Comparison of ENCODE assay signal across 22 cellular contexts in the genomic region with DNA sequence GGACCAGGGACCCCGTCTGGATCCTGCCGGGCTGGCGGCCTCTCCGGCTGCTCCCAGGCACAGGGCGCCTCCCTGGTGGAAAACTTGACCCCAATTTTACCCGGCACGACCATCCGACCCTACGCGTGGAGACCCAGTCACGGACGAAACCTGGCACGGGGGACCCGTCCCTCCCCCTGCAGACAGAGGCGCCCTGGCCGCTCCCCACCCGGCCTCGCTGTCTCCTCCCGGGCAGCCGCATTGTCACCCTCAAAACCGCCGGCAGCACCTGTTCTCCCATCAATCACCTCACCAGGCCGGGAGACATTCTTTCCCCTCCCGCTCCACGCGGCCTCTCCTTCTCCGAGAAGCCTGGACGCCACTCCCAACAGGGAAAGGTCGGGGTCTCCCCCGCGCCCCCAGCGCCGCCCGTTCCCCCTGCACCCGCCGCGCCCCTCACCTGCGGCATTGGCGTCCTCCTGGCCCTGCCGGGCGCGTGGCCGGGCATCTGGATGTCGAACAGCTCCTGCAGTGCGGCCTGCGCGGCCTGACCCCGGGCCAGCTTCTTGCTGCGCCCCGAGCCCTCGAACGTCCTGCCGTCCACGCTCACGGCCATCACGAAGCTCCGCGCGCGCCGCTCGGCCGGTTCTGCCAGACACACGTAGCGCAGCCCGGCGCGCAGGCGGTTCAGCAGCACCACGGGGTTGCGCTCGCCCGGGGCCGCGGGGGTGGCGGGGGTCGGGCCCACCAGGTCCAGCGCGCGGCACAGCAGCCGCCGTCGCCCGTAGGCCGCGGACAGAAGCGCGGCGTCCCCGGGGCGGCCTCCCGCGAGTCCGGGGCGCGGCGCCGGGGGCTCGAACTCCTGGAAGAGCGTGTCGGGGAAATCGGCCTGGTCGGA.
DNase-seq lines count a peak whose midpoint lies in the region; FAIRE-seq and TF ChIP-seq lines count a peak whose summit lies in the region.
"Had no signal": no experiment of that assay in that cellular context is flagged by ENCODE, and none has a peak within 500 bp of the region (broad histone marks: within the 10 kb centered on the region; RNA-seq: fewer than 3 reads in every experiment).

No MANE protein-coding gene starts in this region.

- H2AFZ ChIP-seq in H1 (ENCODE audit: low read length) (no peak overlapping the region), neuronal stem cell (ENCODE audit: low read length) (no peak overlapping the region)
- H2AFZ ChIP-seq: GM23248 had no signal

- H3K4ac ChIP-seq in H1 (replicated peaks; ENCODE audit: insufficient read length, low read depth, low read length), result no peak overlapping the region
- no peak overlapping the region for H3K4ac ChIP-seq in neuronal stem cell (ENCODE audit: low read length)

- FAIRE-seq in H1 (lab: Jason Lieb, UNC), result no peak
- FAIRE-seq: G401.6, GM12892, HTR-8/SVneo had no signal

- no peaks in the 10 kb centered on the region for H4K20me1 ChIP-seq in H1 (replicated peaks in 1 of 2; ENCODE audit: control insufficient read depth in 1 of 2, insufficient read depth in 2 of 2, low read length in 2 of 2)

- H3K14ac ChIP-seq in H1 (ENCODE audit: insufficient read length) (no peak overlapping the region), neuronal stem cell (ENCODE audit: low read length) (peak overlapping the region; percentile 63)

- no peak overlapping the region for H3K27ac ChIP-seq in H1 (ENCODE audit: low read depth, low read length)
- no peak overlapping the region for H3K27ac ChIP-seq in neuronal stem cell (replicated peaks; ENCODE audit: low read length)
- H3K27ac ChIP-seq in esophagus squamous epithelium, result no peak overlapping the region
- H3K27ac ChIP-seq: C4-2B, GM23248, Peyer's patch had no signal

- H2BK20ac ChIP-seq in H1 (ENCODE audit: low read length), result no peak overlapping the region

- no peaks in the 10 kb centered on the region for H3K36me3 Mint-ChIP-seq in activated T-cell treated with anti-CD3 and anti-CD28 coated beads, Interleukin-2, amount 50 U/mL, for 24 hours (ENCODE audit: low read depth)
- H3K36me3 Mint-ChIP-seq: CD8-positive, alpha-beta memory T cell had no signal

- peak; percentile 16 for DNase-seq in activated T-cell treated with anti-CD3 and anti-CD28 coated beads, Interleukin-2, amount 50 U/mL, for 24 hours
- no peak for DNase-seq in activated T-cell treated with anti-CD3 and anti-CD28 coated beads, Interleukin-2, amount 50 U/mL, for 48 hours
- DNase-seq in H1 (ENCODE audit: low read depth in 1 of 2, low spot score in 2 of 2), result no peak
- DNase-seq in neuronal stem cell (ENCODE audit: low spot score), result no peak
- peak; percentile 40 for DNase-seq in ureter (ENCODE audit: low spot score)
- no peak for DNase-seq in esophagus squamous epithelium (lab: John Stamatoyannopoulos, UW)
- DNase-seq in activated CD4-positive, alpha-beta T cell treated with anti-CD3 and anti-CD28 coated beads for 48 hours, result no peak
- no peak for DNase-seq in activated CD4-positive, alpha-beta T cell treated with anti-CD3 and anti-CD28 coated beads for 4 hours
- DNase-seq: AML-193; Calu3; CD8-positive, alpha-beta memory T cell; GM23248; KG1; NCI-H1092; NCI-H1436 treated with DMSO at 0.1 percent for 48 hours; NCI-H1930; NCI-H774; Peyer's patch had no signal

- H3K27me3 ChIP-seq in H1 (replicated peaks in 1 of 4; ENCODE audit: control insufficient read depth in 3 of 4, extremely low read depth in 1 of 4, insufficient read depth in 3 of 4, low read length in 3 of 4), result no peaks in the 10 kb centered on the region
- H3K27me3 ChIP-seq in neuronal stem cell (ENCODE audit: control insufficient read depth in 3 of 3, insufficient read depth in 3 of 3, low read depth in 1 of 3, low read length in 3 of 3), result peaks cover 0 to 6% (median 0%) of the 10 kb centered on the region in 3 experiments
- H3K27me3 ChIP-seq in esophagus squamous epithelium, result no peaks in the 10 kb centered on the region
- H3K27me3 ChIP-seq: Peyer's patch had no signal

- no peak overlapping the region for H4K91ac ChIP-seq in H1 (replicated peaks; ENCODE audit: insufficient read length, low read length)
- H4K91ac ChIP-seq in neuronal stem cell (ENCODE audit: low read depth, low read length, poor library complexity), result no peak overlapping the region

- H3K4me3 Mint-ChIP-seq in activated T-cell treated with anti-CD3 and anti-CD28 coated beads, Interleukin-2, amount 50 U/mL, for 24 hours, result no peak overlapping the region
- H3K4me3 Mint-ChIP-seq: CD8-positive, alpha-beta memory T cell had no signal

- intact Hi-C loops in esophagus squamous epithelium (cut with DNase I), result no loop called here

- POLR2A ChIA-PET in H1 (lab: Charles Lee; ENCODE audit: partially characterized antibody), result no interaction called here

- no peaks in the 10 kb centered on the region for H3K36me3 ChIP-seq in H1 (ENCODE audit: control insufficient read depth in 2 of 4, insufficient read depth in 4 of 4, low read length in 3 of 4)
- H3K36me3 ChIP-seq in neuronal stem cell (replicated peaks in 1 of 2; ENCODE audit: control insufficient read depth in 2 of 2, insufficient read depth in 2 of 2, low read length in 2 of 2), result no peaks in the 10 kb centered on the region
- no peaks in the 10 kb centered on the region for H3K36me3 ChIP-seq in esophagus squamous epithelium
- H3K36me3 ChIP-seq: Peyer's patch had no signal

- H3K4me1 Mint-ChIP-seq in activated T-cell treated with anti-CD3 and anti-CD28 coated beads, Interleukin-2, amount 50 U/mL, for 24 hours (ENCODE audit: low read depth), result peaks cover 14% of the 10 kb centered on the region

- H3K27ac Mint-ChIP-seq in activated T-cell treated with anti-CD3 and anti-CD28 coated beads, Interleukin-2, amount 50 U/mL, for 24 hours, result no peak overlapping the region
- H3K27ac Mint-ChIP-seq: CD8-positive, alpha-beta memory T cell had no signal

- H4K5ac ChIP-seq in H1 (ENCODE audit: insufficient read length, low read depth, low read length), result no peak overlapping the region

- CTCF ChIA-PET in H1 (lab: Charles Lee; ENCODE audit: partially characterized antibody), result interaction anchor here (1.8 kb wide), 1 partner anchor 58 kb away, joined by 5 read pairs; no protein-coding TSS in a partner anchor

- H3K4me3 ChIP-seq in H1 (ENCODE audit: extremely low read depth in 1 of 4, insufficient read depth in 2 of 4, low read depth in 3 of 4, low read length in 4 of 4), result no peak overlapping the region
- peak overlapping the region in 1 of 2 donors; percentile 23 for H3K4me3 ChIP-seq in neuronal stem cell (ENCODE audit: low read length in 2 of 2)
- no peak overlapping the region for H3K4me3 ChIP-seq in esophagus squamous epithelium
- H3K4me3 ChIP-seq: GM23248, Peyer's patch had no signal

- H3K4me2 ChIP-seq in H1 (ENCODE audit: insufficient read depth in 1 of 2, low read depth in 2 of 2, low read length in 2 of 2), result no peak overlapping the region
- H3K4me2 ChIP-seq in neuronal stem cell (ENCODE audit: insufficient read depth, low read length, poor library complexity, severe bottlenecking), result no peak overlapping the region

- H3K18ac ChIP-seq in H1 (ENCODE audit: extremely low read depth, low read length), result no peak overlapping the region
- peak overlapping the region; percentile 59 for H3K18ac ChIP-seq in neuronal stem cell (ENCODE audit: low read length)

- H3K9me3 ChIP-seq in H1 (ENCODE audit: insufficient read depth in 2 of 2, low read depth in 1 of 2, low read length in 1 of 2), result no peaks in the 10 kb centered on the region
- peaks cover 0 to 2% of the 10 kb centered on the region in 2 donors for H3K9me3 ChIP-seq in neuronal stem cell (replicated peaks in 1 of 2; ENCODE audit: control insufficient read depth in 2 of 2, insufficient read depth in 1 of 2, low read depth in 1 of 2, low read length in 2 of 2)
- H3K9me3 ChIP-seq in esophagus squamous epithelium, result no peaks in the 10 kb centered on the region
- H3K9me3 ChIP-seq: Peyer's patch had no signal

- H3K79me1 ChIP-seq in H1 (ENCODE audit: low read depth, low read length) (no peaks in the 10 kb centered on the region), neuronal stem cell (ENCODE audit: low read depth, low read length) (no peaks in the 10 kb centered on the region)

- TF ChIP-seq POLR2A in H1 (IDR thresholded peaks at IDR 0.05; ENCODE audit: control extremely low read depth in 1 of 2, low read depth in 2 of 2, low read length in 2 of 2) (no peak), esophagus squamous epithelium (IDR thresholded peaks at IDR 0.05) (no peak)

- no peaks in the 10 kb centered on the region for H3K9me3 Mint-ChIP-seq in activated T-cell treated with anti-CD3 and anti-CD28 coated beads, Interleukin-2, amount 50 U/mL, for 24 hours
- H3K9me3 Mint-ChIP-seq: CD8-positive, alpha-beta memory T cell had no signal

- TF ChIP-seq RAD21 in H1 (IDR thresholded peaks at IDR 0.05 in 1 of 2, conservative IDR thresholded peaks at IDR 0.05 in 1 of 2; ENCODE audit: low read depth in 2 of 2, low read length in 2 of 2), result no peak

- WGBS in H1 (ENCODE audit: extremely low coverage in 1 of 2, insufficient coverage in 1 of 2, insufficient read length in 1 of 2, insufficient replicate concordance in 2 of 2, low coverage in 1 of 2, low lambda C conversion rate in 2 of 2, missing lambda C conversion rate in 1 of 2), 2 experiments, result 90% methylated on average over 48 of the region's 103 CpGs; no CpG with 5 or more reads in 1 of the 2 experiments
- no CpG with 5 or more reads among the region's 103 CpGs for WGBS in neuronal stem cell (ENCODE audit: extremely low coverage in 2 of 2, insufficient read length in 2 of 2, insufficient replicate concordance in 1 of 2), 2 donors
- WGBS in esophagus squamous epithelium, 2 donors, result 87 to 95% methylated on average over 41 of the region's 103 CpGs

- H2BK120ac ChIP-seq in H1 (replicated peaks; ENCODE audit: low read depth, low read length) (no peak overlapping the region), neuronal stem cell (ENCODE audit: low read depth, low read length) (peak overlapping the region; percentile 54)

- H3K23ac ChIP-seq in H1 (ENCODE audit: insufficient read length) (no peak overlapping the region), neuronal stem cell (ENCODE audit: low read depth, low read length, poor library complexity) (no peak overlapping the region)

- TF ChIP-seq CTCF in H1 (IDR thresholded peaks at IDR 0.05; ENCODE audit: control extremely low read depth in 1 of 3, insufficient read depth in 1 of 3, low read depth in 1 of 3, low read length in 3 of 3), result no peak
- TF ChIP-seq CTCF in esophagus squamous epithelium (IDR thresholded peaks at IDR 0.05), result no peak

- H3K27me3 Mint-ChIP-seq in activated T-cell treated with anti-CD3 and anti-CD28 coated beads, Interleukin-2, amount 50 U/mL, for 24 hours, result peaks cover 76% of the 10 kb centered on the region

- H2BK15ac ChIP-seq in H1 (ENCODE audit: low read length) (no peak overlapping the region), neuronal stem cell (ENCODE audit: low read length) (peak overlapping the region; percentile 42)

- H2AK5ac ChIP-seq in H1 (ENCODE audit: low read depth, low read length) (no peak overlapping the region), neuronal stem cell (ENCODE audit: low read depth, low read length) (peak overlapping the region; percentile 92)

- no peak overlapping the region for H2BK5ac ChIP-seq in H1 (ENCODE audit: low read depth, low read length)
- no peak overlapping the region for H2BK5ac ChIP-seq in neuronal stem cell (ENCODE audit: low read length)

- H3K4me1 ChIP-seq in H1 (replicated peaks in 1 of 4; ENCODE audit: control insufficient read depth in 3 of 4, insufficient read depth in 4 of 4, low read length in 3 of 4) (peaks cover 4 to 19% (median 7%) of the 10 kb centered on the region in 4 experiments), neuronal stem cell (ENCODE audit: control insufficient read depth in 2 of 2, insufficient read depth in 1 of 2, low read depth in 1 of 2, low read length in 2 of 2) (peaks cover 2 to 10% of the 10 kb centered on the region in 2 donors), esophagus squamous epithelium (peaks cover 0 to 16% (median 10%) of the 10 kb centered on the region in 3 donors)

- no peak overlapping the region for H3K9ac ChIP-seq in H1 (replicated peaks in 1 of 4; ENCODE audit: extremely low read depth in 1 of 4, low read depth in 3 of 4, low read length in 3 of 4)
- no peak overlapping the region for H3K9ac ChIP-seq in neuronal stem cell (ENCODE audit: low read depth, low read length, poor library complexity)
- H3K9ac ChIP-seq: GM23248 had no signal

- H2BK12ac ChIP-seq in H1 (ENCODE audit: low read depth, low read length) (peak overlapping the region; percentile 52; the same call in 1 of the 2 replicates), neuronal stem cell (ENCODE audit: low read length) (peak overlapping the region; percentile 30)

- no peaks in the 10 kb centered on the region for H3K23me2 ChIP-seq in H1 (ENCODE audit: low read depth, low read length)

- H3K79me2 ChIP-seq in H1 (ENCODE audit: control insufficient read depth in 1 of 2, insufficient read depth in 2 of 2, low read length in 2 of 2), result no peaks in the 10 kb centered on the region

- no peak overlapping the region for H3K56ac ChIP-seq in H1 (replicated peaks; ENCODE audit: insufficient read length, low read depth, low read length)

- no peak for TF ChIP-seq EP300 in H1 (IDR thresholded peaks at IDR 0.05; ENCODE audit: borderline replicate concordance in 1 of 2, low read depth in 2 of 2, low read length in 2 of 2)

- peak overlapping the region; percentile 26; the same call in 1 of the 2 replicates for H4K8ac ChIP-seq in H1 (ENCODE audit: extremely low read depth, insufficient read depth, low read length)
- H4K8ac ChIP-seq in neuronal stem cell (ENCODE audit: low read depth, low read length), result no peak overlapping the region

Comparison
In these comparisons a context has a peak if more than half of its experiments do, and no peak if none do; other contexts are left out.
1. DNase-seq: peak in activated T-cell treated with anti-CD3 and anti-CD28 coated beads, Interleukin-2, amount 50 U/mL, for 24 hours (single experiment) and ureter (single experiment); none in activated T-cell treated with anti-CD3 and anti-CD28 coated beads, Interleukin-2, amount 50 U/mL, for 48 hours (0 of 2), H1 (0 of 2), neuronal stem cell (single experiment), esophagus squamous epithelium (single experiment), activated CD4-positive, alpha-beta T cell treated with anti-CD3 and anti-CD28 coated beads for 48 hours (single experiment) and activated CD4-positive, alpha-beta T cell treated with anti-CD3 and anti-CD28 coated beads for 4 hours (0 of 2).